In the genomic region with DNA sequence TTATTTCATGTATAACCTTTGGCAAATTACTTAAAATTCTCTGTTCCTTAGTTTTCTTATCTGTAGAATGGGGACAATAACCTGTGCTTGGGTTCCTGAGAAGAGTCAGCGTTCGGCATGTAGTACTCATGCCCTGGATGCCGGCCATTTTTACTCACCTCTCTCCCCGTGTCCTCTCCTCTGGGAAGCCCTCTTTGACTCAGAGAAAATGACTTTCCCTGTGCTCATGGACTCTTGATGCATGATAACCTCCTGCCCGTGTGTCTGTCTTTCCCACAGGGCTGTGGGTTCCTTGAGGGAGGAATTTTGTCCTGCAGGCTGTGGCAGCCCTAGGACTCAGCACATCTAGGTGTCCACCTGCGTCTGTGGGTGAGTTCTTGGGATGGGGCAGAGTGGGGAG, we compare ENCODE assay signal across 1 cellular context.
TF ChIP-seq lines count a peak whose summit lies in the region.

No MANE protein-coding gene starts in this region.

TF ChIP-seq in K562, 482 proteins besides CTCF, POLR2A, EP300 and RAD21:
- no peak for TF ChIP-seq ARNT (IDR thresholded peaks at IDR 0.05)
- no peak for TF ChIP-seq TAF15 (IDR thresholded peaks at IDR 0.05; ENCODE audit: low read depth, low read length)
- TF ChIP-seq RBM25 (IDR thresholded peaks at IDR 0.05; ENCODE audit: low read depth, low read length, severe bottlenecking): peak; percentile 45
- TF ChIP-seq SREBF1 (IDR thresholded peaks at IDR 0.05; ENCODE audit: borderline replicate concordance, low read depth, low read length): no peak
- no peak for TF ChIP-seq TBP (optimal IDR thresholded peaks at IDR 0.05; ENCODE audit: low read depth, low read length)
- no peak for TF ChIP-seq NCOR1 (IDR thresholded peaks at IDR 0.05)
- no peak for TF ChIP-seq SPI1 (IDR thresholded peaks at IDR 0.05; ENCODE audit: borderline replicate concordance, low read depth, low read length)
TF ChIP-seq in K562: peak in this region for 1.
